3 cellular contexts compared by ENCODE assay signal in genomic region chr3:38469852-38470251, GRCh38.
TF ChIP-seq lines count a peak whose summit lies in the region.

No MANE protein-coding gene starts in this region.

TF ChIP-seq in SK-N-SH treated with all-trans-retinoic acid at 6 μM for 48 hours, 23 proteins besides CTCF, POLR2A, EP300 and RAD21:
- TF ChIP-seq ZFP30 (CRISPR knock-in tag; IDR thresholded peaks at IDR 0.05) (peak; percentile 98), ESRRG (CRISPR knock-in tag; IDR thresholded peaks at IDR 0.05) (no peak), SNAI2 (CRISPR knock-in tag; IDR thresholded peaks at IDR 0.05) (no peak), PPARA (CRISPR knock-in tag; IDR thresholded peaks at IDR 0.05; ENCODE audit: borderline replicate concordance) (no peak), CSDC2 (CRISPR knock-in tag; IDR thresholded peaks at IDR 0.05) (no peak), OSR1 (CRISPR knock-in tag; IDR thresholded peaks at IDR 0.05) (no peak)

TF ChIP-seq in SK-N-SH, 30 proteins besides CTCF, POLR2A, EP300 and RAD21:
- TF ChIP-seq IRF3 (IDR thresholded peaks at IDR 0.05; ENCODE audit: low read depth, low read length) (no peak), TCF12 (IDR thresholded peaks at IDR 0.05) (no peak), RFX5 (IDR thresholded peaks at IDR 0.05; ENCODE audit: low read length) (no peak), PBX3 (IDR thresholded peaks at IDR 0.05) (no peak), MEF2A (IDR thresholded peaks at IDR 0.05; ENCODE audit: borderline replicate concordance, low read depth) (no peak), USF2 (IDR thresholded peaks at IDR 0.05; ENCODE audit: borderline replicate concordance, low read depth, low read length) (no peak), TEAD4 (IDR thresholded peaks at IDR 0.05; ENCODE audit: borderline replicate concordance, insufficient read depth) (no peak), EZH2phosphoT487 (IDR thresholded peaks at IDR 0.05; ENCODE audit: borderline replicate concordance, low read depth) (no peak), MXI1 (IDR thresholded peaks at IDR 0.05; ENCODE audit: low read depth, low read length) (no peak), YY1 (IDR thresholded peaks at IDR 0.05; ENCODE audit: low read depth) (no peak), ZBTB33 (IDR thresholded peaks at IDR 0.05; ENCODE audit: borderline replicate concordance, low read depth) (no peak), FOXM1 (IDR thresholded peaks at IDR 0.05; ENCODE audit: low read depth) (no peak), ELF1 (IDR thresholded peaks at IDR 0.05) (no peak), FOSL2 (IDR thresholded peaks at IDR 0.05; ENCODE audit: borderline replicate concordance, low read depth) (no peak), CHD2 (IDR thresholded peaks at IDR 0.05; ENCODE audit: low read length, partially characterized antibody) (no peak), FOXJ3 (CRISPR knock-in tag; IDR thresholded peaks at IDR 0.05) (no peak), RCOR1 (IDR thresholded peaks at IDR 0.05; ENCODE audit: low read length) (no peak), SMC3 (IDR thresholded peaks at IDR 0.05; ENCODE audit: low read depth, low read length) (no peak)

TF ChIP-seq in H1, 55 proteins besides CTCF, POLR2A, EP300 and RAD21:
- TF ChIP-seq ATF2 (IDR thresholded peaks at IDR 0.05; ENCODE audit: low read length) (no peak), KDM1A (IDR thresholded peaks at IDR 0.05; ENCODE audit: borderline replicate concordance, low read length) (peak; percentile 80)
TF ChIP-seq in H1: peak in this region for 1.
